ENCODE assay signal across 32 cellular contexts in genomic region chr19:55453861-55454260, GRCh38. TPM values are rescaled to one million over a fixed set of nuclear protein-coding genes. Genes with fewer than 3 reads are reported as not detected.
DNase-seq lines count a peak whose midpoint lies in the region; ATAC-seq and TF ChIP-seq lines count a peak whose summit lies in the region.
"Had no signal": no experiment of that assay in that cellular context is flagged by ENCODE, and none has a peak within 500 bp of the region (broad histone marks: within the 10 kb centered on the region; RNA-seq: fewer than 3 reads in every experiment).

No MANE protein-coding gene starts in this region.

- no peak for ATAC-seq in central memory CD8-positive, alpha-beta T cell (replicated peaks; ENCODE audit: extremely low read depth, poor library complexity, severe bottlenecking)
- no peak for ATAC-seq in CD8-positive, alpha-beta T cell
- ATAC-seq in HG03097 (IDR thresholded peaks at IDR 0.05; ENCODE audit: low FRiP score, unreplicated experiment): no peak
- ATAC-seq: gastroesophageal sphincter; GM12878; left colon; stimulated activated memory B cell treated with anti-CD40 and anti-IgM and Interleukin-4, amounts not matched to agents 10 μg/mL and 1 μg/mL and 100 μg/mL, for 72 hours had no signal

- H3K27ac ChIP-seq in substantia nigra (ENCODE audit: low read depth, low read length, poor library complexity, severe bottlenecking): peak overlapping the region; percentile 50
- H3K27ac ChIP-seq in CD8-positive, alpha-beta T cell (ENCODE audit: low read depth, low read length): no peak overlapping the region
- H3K27ac ChIP-seq: gastroesophageal sphincter, hepatocyte, Peyer's patch, suprapubic skin, vagina had no signal

- no peaks in the 10 kb centered on the region for H3K9me3 Mint-ChIP-seq in T-helper 1 cell treated with Interleukin-12 subunit alpha and Interleukin-12 subunit beta and Interleukin-4 antibody, amounts not matched to agents 30 μg/mL and 1 μg/mL, for 36 hours
- H3K9me3 Mint-ChIP-seq in central memory CD8-positive, alpha-beta T cell: no peaks in the 10 kb centered on the region
- no peaks in the 10 kb centered on the region for H3K9me3 Mint-ChIP-seq in CD8-positive, alpha-beta T cell
- H3K9me3 Mint-ChIP-seq: activated naive CD4-positive, alpha-beta T cell treated with anti-CD3 and anti-CD28 coated beads, Interleukin-2, amount 50 U/mL, for 24 hours; immature natural killer cell; neural crest cell; stimulated activated memory B cell treated with anti-CD40 and anti-IgM and Interleukin-4, amounts not matched to agents 10 μg/mL and 1 μg/mL and 100 μg/mL, for 72 hours had no signal

- peaks cover 13% of the 10 kb centered on the region for H3K4me1 ChIP-seq in CD8-positive, alpha-beta T cell (ENCODE audit: insufficient read depth, low read length)

- peaks cover 3% of the 10 kb centered on the region for H3K36me3 Mint-ChIP-seq in T-helper 1 cell treated with Interleukin-12 subunit alpha and Interleukin-12 subunit beta and Interleukin-4 antibody, amounts not matched to agents 30 μg/mL and 1 μg/mL, for 36 hours (ENCODE audit: low read depth)
- peaks cover 5% of the 10 kb centered on the region for H3K36me3 Mint-ChIP-seq in central memory CD8-positive, alpha-beta T cell (ENCODE audit: insufficient read depth)
- H3K36me3 Mint-ChIP-seq in CD8-positive, alpha-beta T cell: peaks cover 13% of the 10 kb centered on the region

- H3K27ac Mint-ChIP-seq in T-helper 1 cell treated with Interleukin-12 subunit alpha and Interleukin-12 subunit beta and Interleukin-4 antibody, amounts not matched to agents 30 μg/mL and 1 μg/mL, for 36 hours: peak overlapping the region; percentile 10
- H3K27ac Mint-ChIP-seq in central memory CD8-positive, alpha-beta T cell (ENCODE audit: low read depth): no peak overlapping the region
- H3K27ac Mint-ChIP-seq in CD8-positive, alpha-beta T cell: no peak overlapping the region
- H3K27ac Mint-ChIP-seq: activated naive CD4-positive, alpha-beta T cell treated with anti-CD3 and anti-CD28 coated beads, Interleukin-2, amount 50 U/mL, for 24 hours; stimulated activated memory B cell treated with anti-CD40 and anti-IgM and Interleukin-4, amounts not matched to agents 10 μg/mL and 1 μg/mL and 100 μg/mL, for 72 hours had no signal

- intact Hi-C loops in CD8-positive, alpha-beta T cell (cut with DNase I, micrococcal nuclease): loop anchor here in 1 of 2 experiments (1.0 kb wide), 1 partner anchor 313 kb away; no protein-coding TSS in a partner anchor

- no peak overlapping the region for H3K4me3 ChIP-seq in CD8-positive, alpha-beta T cell (ENCODE audit: low read depth, low read length)
- H3K4me3 ChIP-seq: gastroesophageal sphincter, GM12878, hepatocyte, MG63, Peyer's patch, suprapubic skin, vagina had no signal

- H3K36me3 ChIP-seq in CD8-positive, alpha-beta T cell (ENCODE audit: insufficient read depth, low read length): no peaks in the 10 kb centered on the region

- no peaks in the 10 kb centered on the region for H3K9me3 ChIP-seq in CD8-positive, alpha-beta T cell (ENCODE audit: low read length)
- H3K9me3 ChIP-seq: gastroesophageal sphincter, MG63, Peyer's patch, suprapubic skin, vagina had no signal

- TF ChIP-seq CTCF in CD8-positive, alpha-beta T cell (IDR thresholded peaks at IDR 0.05): no peak

- H3K4me3 Mint-ChIP-seq in T-helper 1 cell treated with Interleukin-12 subunit alpha and Interleukin-12 subunit beta and Interleukin-4 antibody, amounts not matched to agents 30 μg/mL and 1 μg/mL, for 36 hours: no peak overlapping the region
- peak overlapping the region; percentile 25 for H3K4me3 Mint-ChIP-seq in central memory CD8-positive, alpha-beta T cell
- no peak overlapping the region for H3K4me3 Mint-ChIP-seq in CD8-positive, alpha-beta T cell

- DNase-seq in T-helper 1 cell (no peak), substantia nigra (lab: John Stamatoyannopoulos, UW) (no peak)
- DNase-seq in central memory CD8-positive, alpha-beta T cell (ENCODE audit: low spot score in 2 of 2): no peak
- DNase-seq in CD8-positive, alpha-beta T cell: no peak
- DNase-seq: 8988T; activated CD4-positive, alpha-beta T cell treated with anti-CD3 and anti-CD28 coated beads, Interleukin-2, amount 50 U/mL, for 48 hours; activated CD8-positive, alpha-beta memory T cell treated with anti-CD3 and anti-CD28 coated beads, Interleukin-2, amount 50 U/mL, for 48 hours; immature natural killer cell; KG1; left colon; mammary epithelial cell; MG63; NCI-H2029; NCI-H2227 treated with DMSO at 0.1 percent for 48 hours; Peyer's patch; stimulated activated CD4-positive, alpha-beta T cell treated with anti-CD3 and anti-CD28 coated beads, Interleukin-4, amount 100 ng/mL, for 4 hours had no signal

- CTCF ChIA-PET in CD8-positive, alpha-beta T cell (lab: Charles Lee): interaction anchor here (1.2 to 1.5 kb wide), 7 partner anchors 10 to 312 kb away, joined by 4 to 6 read pairs (median 4); no protein-coding TSS in a partner anchor

- peaks cover 4% of the 10 kb centered on the region for H3K4me1 Mint-ChIP-seq in T-helper 1 cell treated with Interleukin-12 subunit alpha and Interleukin-12 subunit beta and Interleukin-4 antibody, amounts not matched to agents 30 μg/mL and 1 μg/mL, for 36 hours (ENCODE audit: low read depth)
- peaks cover 17% of the 10 kb centered on the region for H3K4me1 Mint-ChIP-seq in central memory CD8-positive, alpha-beta T cell
- peaks cover 20% of the 10 kb centered on the region for H3K4me1 Mint-ChIP-seq in CD8-positive, alpha-beta T cell (ENCODE audit: low read depth)
- H3K4me1 Mint-ChIP-seq: stimulated activated memory B cell treated with anti-CD40 and anti-IgM and Interleukin-4, amounts not matched to agents 10 μg/mL and 1 μg/mL and 100 μg/mL, for 72 hours had no signal

- peaks cover 10% of the 10 kb centered on the region for H3K27me3 ChIP-seq in CD8-positive, alpha-beta T cell (ENCODE audit: insufficient read depth, low read length)

- POLR2A ChIA-PET in CD8-positive, alpha-beta T cell (lab: Charles Lee): interaction anchor here (0.6 kb wide), 1 partner anchor 311 kb away, joined by 4 read pairs; no protein-coding TSS in a partner anchor

- peaks cover 36% of the 10 kb centered on the region for H3K27me3 Mint-ChIP-seq in T-helper 1 cell treated with Interleukin-12 subunit alpha and Interleukin-12 subunit beta and Interleukin-4 antibody, amounts not matched to agents 30 μg/mL and 1 μg/mL, for 36 hours (ENCODE audit: low read depth)
- peaks cover 25% of the 10 kb centered on the region for H3K27me3 Mint-ChIP-seq in central memory CD8-positive, alpha-beta T cell
- peaks cover 25% of the 10 kb centered on the region for H3K27me3 Mint-ChIP-seq in CD8-positive, alpha-beta T cell (ENCODE audit: low read depth)

RNA-seq across cellular contexts. Expression of gene ISOC2, which starts 7.6 kb away (rescaled TPM):
- total RNA-seq in CD8-positive, alpha-beta T cell: 1 to 10 TPM; 1.5 to 2.1 TPM

RNA-seq across cellular contexts. Expression of gene C19orf85, which starts 10.7 kb away (rescaled TPM):
- total RNA-seq in CD8-positive, alpha-beta T cell: not detected
- total RNA-seq: astrocyte, dermis microvascular lymphatic vessel endothelial cell, endothelial cell of umbilical vein, fibroblast of lung, gastroesophageal sphincter, GM12878, hepatocyte, left colon, mammary epithelial cell, mucosa of gallbladder, neural crest cell, Peyer's patch, posterior vena cava, suprapubic skin, vagina had no signal

RNA-seq across cellular contexts. Expression of gene SHISA7, which starts 10.8 kb away (rescaled TPM):
- total RNA-seq in CD8-positive, alpha-beta T cell: not detected
- total RNA-seq: dermis microvascular lymphatic vessel endothelial cell, endothelial cell of umbilical vein, fibroblast of lung, gastroesophageal sphincter, GM12878, hepatocyte, left colon, mucosa of gallbladder, Peyer's patch, posterior vena cava had no signal

RNA-seq across cellular contexts. Expression of gene ZNF628, which starts 22.6 kb away (rescaled TPM):
- total RNA-seq in CD8-positive, alpha-beta T cell: 10 to 100 TPM; 27.0 to 27.8 TPM

RNA-seq across cellular contexts. Expression of gene NAT14, which starts 31.1 kb away (rescaled TPM):
- 1 to 10 TPM; 9.9 to 10.0 TPM for total RNA-seq in CD8-positive, alpha-beta T cell
